Comparison of ENCODE assay signal across 8 cellular contexts in genomic region chr1:174158767-174159252, GRCh38. TPM values are rescaled to one million over a fixed set of nuclear protein-coding genes. Genes with fewer than 3 reads are reported as not detected.
A peak's percentile ranks its signal among the peaks of the same experiment; 100 is the strongest.
DNase-seq lines count a peak whose midpoint lies in the region; TF ChIP-seq lines count a peak whose summit lies in the region.

No MANE protein-coding gene starts in this region.

- H3K4ac ChIP-seq in mesendoderm (ENCODE audit: low read depth, low read length), result no peak overlapping the region

- H3K23ac ChIP-seq in mesendoderm (ENCODE audit: low read length), result no peak overlapping the region

- peaks cover 57% of the 10 kb centered on the region for H3K4me1 Mint-ChIP-seq in activated CD4-positive, alpha-beta T cell treated with anti-CD3 and anti-CD28 coated beads, Interleukin-2, amount 10 ng/mL, durations not matched to agents 7 days and 5 days

- H3K27me3 ChIP-seq in mammary epithelial cell (ENCODE audit: insufficient read depth, low read length) (no peaks in the 10 kb centered on the region), mesendoderm (ENCODE audit: insufficient read depth, low read length, poor library complexity) (no peaks in the 10 kb centered on the region)

- POLR2A ChIA-PET in activated CD4-positive, alpha-beta T cell treated with anti-CD3 and anti-CD28 coated beads, Interleukin-2, amount 10 ng/mL, durations not matched to agents 7 days and 5 days (lab: Charles Lee), result no interaction called here

- H2BK120ac ChIP-seq in mesendoderm (ENCODE audit: low read depth, low read length), result no peak overlapping the region

- H3K27ac ChIP-seq in mammary epithelial cell (ENCODE audit: insufficient read depth, low read depth, low read length) (peak overlapping the region; percentile 66), mesendoderm (ENCODE audit: low read depth, low read length) (peak overlapping the region; percentile 17)

- H3K36me3 Mint-ChIP-seq in activated CD4-positive, alpha-beta T cell treated with anti-CD3 and anti-CD28 coated beads, Interleukin-2, amount 10 ng/mL, durations not matched to agents 7 days and 5 days (ENCODE audit: low read depth), result peaks cover 4% of the 10 kb centered on the region

- H3K36me3 ChIP-seq in mammary epithelial cell (ENCODE audit: insufficient read depth, low read length) (no peaks in the 10 kb centered on the region), mesendoderm (ENCODE audit: control insufficient read depth, insufficient read depth, low read length) (no peaks in the 10 kb centered on the region)

- no peak overlapping the region for H4K8ac ChIP-seq in mesendoderm (ENCODE audit: low read depth, low read length)

- peak overlapping the region; percentile 93 for H3K4me3 Mint-ChIP-seq in activated CD4-positive, alpha-beta T cell treated with anti-CD3 and anti-CD28 coated beads, Interleukin-2, amount 10 ng/mL, durations not matched to agents 7 days and 5 days

- CTCF ChIA-PET in activated CD4-positive, alpha-beta T cell treated with anti-CD3 and anti-CD28 coated beads, Interleukin-2, amount 10 ng/mL, durations not matched to agents 7 days and 5 days (lab: Charles Lee), result no interaction called here
- CTCF ChIA-PET in mammary epithelial cell (lab: Charles Lee; ENCODE audit: low non-redundant PET), result no interaction called here

- in situ Hi-C loops in mammary epithelial cell (cut with MboI; ENCODE audit: low sequenced_read_pairs in 2 of 2), result no loop called here

- H4K20me1 ChIP-seq in mammary epithelial cell (ENCODE audit: insufficient read depth, low read length), result no peaks in the 10 kb centered on the region

- no peak overlapping the region for H2BK5ac ChIP-seq in mesendoderm (ENCODE audit: low read length)

- BruUV-seq in mammary epithelial cell (replicated peaks; lab: Mats Ljungman, UMichigan), result no TSS peak

- no peak overlapping the region for H2AK5ac ChIP-seq in mesendoderm (ENCODE audit: low read length)

- H3K9ac ChIP-seq in mammary epithelial cell (ENCODE audit: insufficient read depth, low read length), result peak overlapping the region; percentile 77
- peak overlapping the region; percentile 58 for H3K9ac ChIP-seq in mesendoderm (ENCODE audit: low read length)

- H3K9me3 ChIP-seq in mammary epithelial cell (replicated peaks; ENCODE audit: insufficient read depth, low read length), result no peaks in the 10 kb centered on the region

- DNase-seq in activated CD4-positive, alpha-beta T cell treated with anti-CD3 and anti-CD28 coated beads, Interleukin-2, amount 10 ng/mL, durations not matched to agents 7 days and 5 days, result no peak
- DNase-seq in activated CD4-positive, alpha-beta T cell treated with anti-CD3 and anti-CD28 coated beads, Interleukin-2, amount 50 U/mL, for 4 hours, result no peak
- DNase-seq in NCI-H146 (lab: John Stamatoyannopoulos, UW) (peak; percentile 68), mammary epithelial cell (no peak), mesendoderm (no peak), GOT3 (lab: John Stamatoyannopoulos, UW) (no peak), NOMO-1 treated with DMSO at 0.1 percent for 48 hours (lab: John Stamatoyannopoulos, UW; ENCODE audit: unreplicated experiment) (no peak)
- DNase-seq in activated CD8-positive, alpha-beta memory T cell treated with anti-CD3 and anti-CD28 coated beads, Interleukin-2, amount 50 U/mL, for 48 hours, result no peak

- H3K4me1 ChIP-seq in mammary epithelial cell (ENCODE audit: insufficient read depth, low read length), result peaks cover 34% of the 10 kb centered on the region
- H3K4me1 ChIP-seq in mesendoderm (ENCODE audit: control insufficient read depth, low read depth, low read length), result no peaks in the 10 kb centered on the region

- H3K4me2 ChIP-seq in mammary epithelial cell (ENCODE audit: insufficient read depth, low read depth, low read length) (peak overlapping the region; percentile 95), mesendoderm (ENCODE audit: low read length) (peak overlapping the region; percentile 64)

- H3K18ac ChIP-seq in mesendoderm (ENCODE audit: low read length), result no peak overlapping the region

- H3K27me3 Mint-ChIP-seq in activated CD4-positive, alpha-beta T cell treated with anti-CD3 and anti-CD28 coated beads, Interleukin-2, amount 10 ng/mL, durations not matched to agents 7 days and 5 days, result no peaks in the 10 kb centered on the region

- H3K79me2 ChIP-seq in mammary epithelial cell (ENCODE audit: insufficient read depth, low read length), result peaks cover 37% of the 10 kb centered on the region
- H3K79me2 ChIP-seq in mesendoderm (ENCODE audit: control insufficient read depth, insufficient read depth, low read length), result peaks cover 2% of the 10 kb centered on the region

- H3K79me1 ChIP-seq in mesendoderm (ENCODE audit: low read length), result peaks cover 4% of the 10 kb centered on the region

- no peak for TF ChIP-seq CTCF in mammary epithelial cell (conservative IDR thresholded peaks at IDR 0.05 in 1 of 2, IDR thresholded peaks at IDR 0.05 in 1 of 2; ENCODE audit: extremely low read depth in 1 of 2, insufficient read depth in 1 of 2, low read depth in 1 of 2, low read length in 2 of 2)

- peak overlapping the region; percentile 96 for H3K27ac Mint-ChIP-seq in activated CD4-positive, alpha-beta T cell treated with anti-CD3 and anti-CD28 coated beads, Interleukin-2, amount 10 ng/mL, durations not matched to agents 7 days and 5 days

- WGBS in mammary epithelial cell (ENCODE audit: low coverage, missing lambda C conversion rate), result 18% methylated on average over 7 of the region's 23 CpGs
- WGBS in mesendoderm (ENCODE audit: extremely low coverage, insufficient coverage, low lambda C conversion rate), result no CpG with 5 or more reads among the region's 23 CpGs

- H3K4me3 ChIP-seq in mammary epithelial cell (replicated peaks in 1 of 3; ENCODE audit: insufficient read depth in 1 of 3, low read depth in 2 of 3, low read length in 3 of 3) (peak overlapping the region; percentile 84 to 94 (median 91)), mesendoderm (ENCODE audit: low read length) (peak overlapping the region; percentile 50)

- no peaks in the 10 kb centered on the region for H3K9me3 Mint-ChIP-seq in activated CD4-positive, alpha-beta T cell treated with anti-CD3 and anti-CD28 coated beads, Interleukin-2, amount 10 ng/mL, durations not matched to agents 7 days and 5 days

- H2BK15ac ChIP-seq in mesendoderm (replicated peaks; ENCODE audit: low read depth), result no peak overlapping the region

- peak overlapping the region; percentile 95 for H2AFZ ChIP-seq in mammary epithelial cell (ENCODE audit: low read depth, low read length)

- intact Hi-C loops in mammary epithelial cell (cut with micrococcal nuclease), result loop anchor here (2.0 to 5.0 kb wide), 3 partner anchors 48 to 290 kb away; partner anchors contain the start of genes RC3H1 and ZBTB37

- H4K5ac ChIP-seq in mesendoderm (ENCODE audit: low read length), result no peak overlapping the region

- dilution Hi-C loops in mammary epithelial cell (cut with HindIII; ENCODE audit: low sequenced_read_pairs), result no loop called here

- H3K56ac ChIP-seq in mesendoderm (ENCODE audit: low read length), result peak overlapping the region; percentile 78

RNA-seq across cellular contexts. Expression of gene RABGAP1L, which starts 0.5 kb away (rescaled TPM):
- 10 to 100 TPM; 47.4 to 53.3 TPM for total RNA-seq in activated CD4-positive, alpha-beta T cell treated with anti-CD3 and anti-CD28 coated beads, Interleukin-2, amount 10 ng/mL, durations not matched to agents 7 days and 5 days
- 10 to 100 TPM; 31.9 to 47.5 TPM for total RNA-seq in mammary epithelial cell
- polyA plus RNA-seq in mammary epithelial cell, result 12.3 TPM
- polyA minus RNA-seq in mammary epithelial cell, result 19.9 TPM
- polyA plus RNA-seq in mesendoderm (2013, experiment 1 of 2), result 11.9 TPM
- 13.8 TPM for polyA plus RNA-seq in mesendoderm (2013, experiment 2 of 2)
